ENCODE assay signal across 22 cellular contexts in genomic region chr5:6774673-6775327, GRCh38.
DNase-seq lines count a peak whose midpoint lies in the region; ATAC-seq and TF ChIP-seq lines count a peak whose summit lies in the region.
"Had no signal": no experiment of that assay in that cellular context is flagged by ENCODE, and none has a peak within 500 bp of the region (broad histone marks: within the 10 kb centered on the region; RNA-seq: fewer than 3 reads in every experiment).

No MANE protein-coding gene starts in this region.

- CTCF ChIA-PET in RWPE1 (lab: Yijun Ruan, JAX), result no interaction called here

- H3K4me1 Mint-ChIP-seq in CD14-positive monocyte, result peaks cover 19% of the 10 kb centered on the region
- peaks cover 9 to 13% of the 10 kb centered on the region in 2 donors for H3K4me1 Mint-ChIP-seq in natural killer cell treated with Interleukin-12 subunit alpha and Interleukin-12 subunit beta and Interleukin-15 and Interleukin-18, amount 100 ng/mL, for 72 hours (ENCODE audit: low read depth in 2 of 2)

- no peaks in the 10 kb centered on the region for H3K36me3 Mint-ChIP-seq in CD14-positive monocyte
- H3K36me3 Mint-ChIP-seq in natural killer cell treated with Interleukin-12 subunit alpha and Interleukin-12 subunit beta and Interleukin-15 and Interleukin-18, amount 100 ng/mL, for 72 hours, result no peaks in the 10 kb centered on the region
- H3K36me3 Mint-ChIP-seq: T-cell had no signal

- no peak overlapping the region for H3K4me2 ChIP-seq in DND-41 (ENCODE audit: insufficient read depth, low read length)
- H3K4me2 ChIP-seq: BLaER1 had no signal

- no peak overlapping the region for H2AFZ ChIP-seq in DND-41 (ENCODE audit: low read depth, low read length)

- no peaks in the 10 kb centered on the region for H3K27me3 ChIP-seq in DND-41 (ENCODE audit: insufficient read depth, low read length, poor library complexity)
- H3K27me3 ChIP-seq in left lung, result no peaks in the 10 kb centered on the region
- H3K27me3 ChIP-seq: adrenal gland, BLaER1, upper lobe of left lung had no signal

- H3K4me1 ChIP-seq in DND-41 (ENCODE audit: insufficient read depth, low read length) (peaks cover 23% of the 10 kb centered on the region), left lung (peaks cover 0 to 10% of the 10 kb centered on the region in 2 donors)
- H3K4me1 ChIP-seq: adrenal gland, prostate gland, upper lobe of left lung had no signal

- DNase-seq in CD14-positive monocyte (ENCODE audit: low spot score), result peak; percentile 65
- DNase-seq in DND-41, result peak; percentile 18
- no peak for DNase-seq in RWPE1 (ENCODE audit: low spot score)
- DNase-seq in natural killer cell treated with Interleukin-12 subunit alpha and Interleukin-12 subunit beta and Interleukin-15 and Interleukin-18, amount 100 ng/mL, for 72 hours (ENCODE audit: low spot score), result no peak
- DNase-seq in left lung, result no peak
- DNase-seq: activated CD4-positive, CD25-positive, alpha-beta regulatory T cell; activated T-cell treated with anti-CD3 and anti-CD28 coated beads, Interleukin-2, amount 50 U/mL, for 72 hours; central memory CD4-positive, alpha-beta T cell; COR-L47; mesenchymal stem cell; NCI-H2029 treated with DMSO at 0.1 percent for 48 hours; stimulated activated CD4-positive, alpha-beta T cell treated with anti-CD3 and anti-CD28 coated beads, Interleukin-12 subunit alpha, Interleukin-12 subunit beta, amount 100 ng/mL, for 4 hours; stimulated activated CD4-positive, alpha-beta T cell treated with anti-CD3 and anti-CD28 coated beads, Interleukin-4, amount 100 ng/mL, for 24 hours; T-cell had no signal

- peak overlapping the region; percentile 36 to 93 (median 82) for H3K27ac Mint-ChIP-seq in CD14-positive monocyte
- peak overlapping the region; percentile 19 to 42 for H3K27ac Mint-ChIP-seq in natural killer cell treated with Interleukin-12 subunit alpha and Interleukin-12 subunit beta and Interleukin-15 and Interleukin-18, amount 100 ng/mL, for 72 hours
- H3K27ac Mint-ChIP-seq: activated T-cell treated with anti-CD3 and anti-CD28 coated beads, Interleukin-2, amount 50 U/mL, for 72 hours; T-cell had no signal

- H3K9me3 Mint-ChIP-seq in CD14-positive monocyte, result peaks cover 0 to 5% (median 2%) of the 10 kb centered on the region in 7 donors
- H3K9me3 Mint-ChIP-seq in natural killer cell treated with Interleukin-12 subunit alpha and Interleukin-12 subunit beta and Interleukin-15 and Interleukin-18, amount 100 ng/mL, for 72 hours, result no peaks in the 10 kb centered on the region
- H3K9me3 Mint-ChIP-seq: activated T-cell treated with anti-CD3 and anti-CD28 coated beads, Interleukin-2, amount 50 U/mL, for 72 hours; T-cell had no signal

- H3K36me3 ChIP-seq in DND-41 (ENCODE audit: insufficient read depth, low read length) (no peaks in the 10 kb centered on the region), left lung (no peaks in the 10 kb centered on the region)
- H3K36me3 ChIP-seq: adrenal gland, BLaER1, prostate gland, upper lobe of left lung had no signal

- ATAC-seq in DND-41 (ENCODE audit: insufficient read depth, low read depth) (peak; percentile 35; the same call in 2 of the 3 replicates), GM21515 (IDR thresholded peaks at IDR 0.05; ENCODE audit: unreplicated experiment) (no peak), GM19467 (IDR thresholded peaks at IDR 0.05; ENCODE audit: unreplicated experiment) (no peak), left lung (no peak)
- ATAC-seq in natural killer cell treated with Interleukin-12 subunit alpha and Interleukin-12 subunit beta and Interleukin-15 and Interleukin-18, amount 100 ng/mL, for 72 hours, result peak; percentile 43 to 59
- ATAC-seq: activated T-cell treated with anti-CD3 and anti-CD28 coated beads, Interleukin-2, amount 50 U/mL, for 72 hours; left lobe of liver; sciatic nerve; T-cell had no signal

- POLR2A ChIA-PET in RWPE1 (lab: Yijun Ruan, JAX; ENCODE audit: low non-redundant PET), result no interaction called here

- no peak overlapping the region for H3K9ac ChIP-seq in DND-41 (ENCODE audit: low read depth, low read length)
- H3K9ac ChIP-seq: BLaER1 had no signal

- H3K4me3 Mint-ChIP-seq in CD14-positive monocyte, result peak overlapping the region; percentile 76
- peak overlapping the region; percentile 74 for H3K4me3 Mint-ChIP-seq in natural killer cell treated with Interleukin-12 subunit alpha and Interleukin-12 subunit beta and Interleukin-15 and Interleukin-18, amount 100 ng/mL, for 72 hours

- intact Hi-C loops in CD14-positive monocyte (cut with micrococcal nuclease), result no loop called here
- intact Hi-C loops in left lung (cut with DNase I), result no loop called here

- no peak for TF ChIP-seq CTCF in CD14-positive monocyte (IDR thresholded peaks at IDR 0.05)
- no peak for TF ChIP-seq CTCF in DND-41 (IDR thresholded peaks at IDR 0.05; ENCODE audit: borderline replicate concordance, extremely low read depth, low read length, poor library complexity, severe bottlenecking)
- TF ChIP-seq CTCF in RWPE1 (conservative IDR thresholded peaks at IDR 0.05; ENCODE audit: low read depth), result no peak
- TF ChIP-seq CTCF in left lung (IDR thresholded peaks at IDR 0.05), result no peak

- peaks cover 3 to 29% (median 8%) of the 10 kb centered on the region in 3 donors for H3K27me3 Mint-ChIP-seq in CD14-positive monocyte (ENCODE audit: low read depth in 3 of 3)
- H3K27me3 Mint-ChIP-seq in natural killer cell treated with Interleukin-12 subunit alpha and Interleukin-12 subunit beta and Interleukin-15 and Interleukin-18, amount 100 ng/mL, for 72 hours, result peaks cover 0 to 3% of the 10 kb centered on the region in 2 donors

- no peaks in the 10 kb centered on the region for H3K79me2 ChIP-seq in DND-41 (ENCODE audit: insufficient read depth, low read length)

- H3K9me3 ChIP-seq in DND-41 (ENCODE audit: insufficient read depth, low read length, severe bottlenecking), result no peaks in the 10 kb centered on the region
- no peaks in the 10 kb centered on the region for H3K9me3 ChIP-seq in left lung
- H3K9me3 ChIP-seq: adrenal gland, BLaER1, prostate gland, upper lobe of left lung had no signal

- H3K27ac ChIP-seq in DND-41 (ENCODE audit: low read length) (0 out of 2 replicates have a peak overlapping the region, but pooled peaks have one; percentile 7), RWPE1 (peak overlapping the region; percentile 46), left lung (no peak overlapping the region)
- H3K27ac ChIP-seq: adrenal gland, BLaER1, prostate gland, upper lobe of left lung had no signal

- H4K20me1 ChIP-seq in DND-41 (ENCODE audit: insufficient read depth, low read length), result peaks cover 4% of the 10 kb centered on the region
- H4K20me1 ChIP-seq: BLaER1 had no signal

- H3K4me3 ChIP-seq in DND-41 (ENCODE audit: low read depth in 1 of 2, low read length in 2 of 2) (no peak overlapping the region), left lung (no peak overlapping the region)
- H3K4me3 ChIP-seq: adrenal gland, BLaER1, prostate gland, upper lobe of left lung had no signal

Comparison
In these comparisons a context has a peak if more than half of its experiments do, and no peak if none do; other contexts are left out.
1. DNase-seq: peak in CD14-positive monocyte (single experiment) and DND-41 (single experiment); none in RWPE1 (single experiment), natural killer cell treated with Interleukin-12 subunit alpha and Interleukin-12 subunit beta and Interleukin-15 and Interleukin-18, amount 100 ng/mL, for 72 hours (single experiment) and left lung (0 of 2).
2. ATAC-seq: peak in DND-41 (single experiment) and natural killer cell treated with Interleukin-12 subunit alpha and Interleukin-12 subunit beta and Interleukin-15 and Interleukin-18, amount 100 ng/mL, for 72 hours (2 of 2); none in GM21515 (single experiment), GM19467 (single experiment) and left lung (single experiment).
3. H3K27ac ChIP-seq: peak in DND-41 (single experiment) and RWPE1 (single experiment); none in left lung (0 of 2).